Comparison of ENCODE assay signal across 8 cellular contexts in genomic region chr17:50681260-50682200, GRCh38. TPM values are rescaled to one million over a fixed set of nuclear protein-coding genes. Genes with fewer than 3 reads are reported as not detected.
DNase-seq lines count a peak whose midpoint lies in the region; ATAC-seq and TF ChIP-seq lines count a peak whose summit lies in the region.

No MANE protein-coding gene starts in this region.

- no peaks in the 10 kb centered on the region for H3K36me3 ChIP-seq in transverse colon

- no peak for ATAC-seq in activated naive CD4-positive, alpha-beta T cell treated with anti-CD3 and anti-CD28 coated beads, Interleukin-2, amount 50 U/mL, for 72 hours

- no peaks in the 10 kb centered on the region for H3K27me3 ChIP-seq in transverse colon

- no peak overlapping the region for H3K4me3 ChIP-seq in transverse colon

- H3K9me3 ChIP-seq in transverse colon, result no peaks in the 10 kb centered on the region

- no peaks in the 10 kb centered on the region for H3K36me3 Mint-ChIP-seq in activated naive CD4-positive, alpha-beta T cell treated with anti-CD3 and anti-CD28 coated beads, Interleukin-2, amount 50 U/mL, for 72 hours

- H3K27ac ChIP-seq in transverse colon, result peak overlapping the region; percentile 44 to 88 (median 54)

- H3K4me1 ChIP-seq in transverse colon, result peaks cover 11 to 42% (median 38%) of the 10 kb centered on the region in 4 donors

- no peak for TF ChIP-seq EP300 in transverse colon (IDR thresholded peaks at IDR 0.05; ENCODE audit: low read depth)

- TF ChIP-seq CTCF in transverse colon (IDR thresholded peaks at IDR 0.05), result peak; percentile 31 to 81 (median 47)

- no peak for TF ChIP-seq POLR2A in transverse colon (IDR thresholded peaks at IDR 0.05)

- intact Hi-C loops in transverse colon (cut with DNase I; ENCODE audit: low total_unique reads), result no loop called here

- WGBS in transverse colon (ENCODE audit: low coverage in 1 of 2), 2 donors, result 47 to 56% methylated on average over 19 to 27 of the region's 27 CpGs

- DNase-seq in NCI-H524 (lab: John Stamatoyannopoulos, UW) (peak; percentile 49 to 74), NCI-H524 treated with DMSO at 0.1 percent for 48 hours (lab: John Stamatoyannopoulos, UW) (no peak), NCI-H526 treated with DMSO at 0.1 percent for 48 hours (lab: John Stamatoyannopoulos, UW) (peak; percentile 52), T47D (ENCODE audit: low read depth in 1 of 2, low spot score in 1 of 2) (peak; percentile 81 to 88), left kidney (ENCODE audit: low read depth, low spot score) (peak; percentile 90), transverse colon (no peak), NAMALWA (ENCODE audit: low spot score) (no peak)
- DNase-seq in activated naive CD4-positive, alpha-beta T cell treated with anti-CD3 and anti-CD28 coated beads, Interleukin-2, amount 50 U/mL, for 72 hours (ENCODE audit: low spot score in 2 of 2), result no peak

- no peak overlapping the region for H3K27ac Mint-ChIP-seq in activated naive CD4-positive, alpha-beta T cell treated with anti-CD3 and anti-CD28 coated beads, Interleukin-2, amount 50 U/mL, for 72 hours

- in situ Hi-C loops in T47D (cut with HindIII; ENCODE audit: low pct_unique_long_range_greater_than_20kb, low sequenced_read_pairs) (no loop called here), transverse colon (cut with MboI; ENCODE audit: low pct_ligation_motif_present in 1 of 4, low pct_unique_long_range_greater_than_20kb in 1 of 4, low sequenced_read_pairs in 3 of 4) (no loop called here)

- no peaks in the 10 kb centered on the region for H3K9me3 Mint-ChIP-seq in activated naive CD4-positive, alpha-beta T cell treated with anti-CD3 and anti-CD28 coated beads, Interleukin-2, amount 50 U/mL, for 72 hours

RNA-seq across cellular contexts. Expression of gene ANKRD40, which starts 26.2 kb away (rescaled TPM):
- 10 to 100 TPM; 18.7 to 30.8 (median 24.2) TPM for total RNA-seq in transverse colon
- 10 to 100 TPM in 1 of 2 donors, 1 to 10 TPM in 1; 9.2 to 25.6 TPM for total RNA-seq in activated naive CD4-positive, alpha-beta T cell treated with anti-CD3 and anti-CD28 coated beads, Interleukin-2, amount 50 U/mL, for 72 hours

RNA-seq across cellular contexts. Expression of gene LUC7L3, which starts 37.9 kb away (rescaled TPM):
- 100 to 1,000 TPM in 3 of 4 donors, 10 to 100 TPM in 1; 62.8 to 984 (median 159) TPM for total RNA-seq in transverse colon
- total RNA-seq in activated naive CD4-positive, alpha-beta T cell treated with anti-CD3 and anti-CD28 coated beads, Interleukin-2, amount 50 U/mL, for 72 hours, result 100 to 1,000 TPM; 128 to 145 TPM

RNA-seq across cellular contexts. Expression of gene ABCC3, which starts 46.8 kb away (rescaled TPM):
- 100 to 1,000 TPM; 297 to 655 (median 533) TPM for total RNA-seq in transverse colon
- total RNA-seq in activated naive CD4-positive, alpha-beta T cell treated with anti-CD3 and anti-CD28 coated beads, Interleukin-2, amount 50 U/mL, for 72 hours, result not detected

Comparison
In these comparisons a context has a peak if more than half of its experiments do, and no peak if none do; other contexts are left out.
1. DNase-seq: peak in NCI-H524 (2 of 2), NCI-H526 treated with DMSO at 0.1 percent for 48 hours (single experiment), T47D (2 of 2) and left kidney (single experiment); none in NCI-H524 treated with DMSO at 0.1 percent for 48 hours (single experiment), transverse colon (single experiment), NAMALWA (single experiment) and activated naive CD4-positive, alpha-beta T cell treated with anti-CD3 and anti-CD28 coated beads, Interleukin-2, amount 50 U/mL, for 72 hours (0 of 2).
2. RNA of gene ABCC3, which starts 46.8 kb away (total RNA-seq): 297 to 655 TPM in transverse colon; not detected in activated naive CD4-positive, alpha-beta T cell treated with anti-CD3 and anti-CD28 coated beads, Interleukin-2, amount 50 U/mL, for 72 hours; every median in the first group is over 100 times any median in the second.